13 cellular contexts compared by ENCODE assay signal in genomic region chr2:109282865-109283264, GRCh38.
DNase-seq lines count a peak whose midpoint lies in the region; ATAC-seq and TF ChIP-seq lines count a peak whose summit lies in the region.
"Had no signal": no experiment of that assay in that cellular context is flagged by ENCODE, and none has a peak within 500 bp of the region (broad histone marks: within the 10 kb centered on the region; RNA-seq: fewer than 3 reads in every experiment).

No MANE protein-coding gene starts in this region.

- no peak for TF ChIP-seq POLR2A in body of pancreas (IDR thresholded peaks at IDR 0.05)

- H3K27ac ChIP-seq in body of pancreas: peak overlapping the region in 3 of 4 donors; percentile 48 to 72 (median 52)
- H3K27ac ChIP-seq: 22Rv1, HL-60 had no signal

- 62 to 66% methylated on average over 4 of the region's 4 CpGs for WGBS in body of pancreas, 2 donors

- no peaks in the 10 kb centered on the region for H3K9me3 ChIP-seq in body of pancreas

- no peaks in the 10 kb centered on the region for H3K36me3 ChIP-seq in body of pancreas (replicated peaks in 1 of 2; ENCODE audit: insufficient read depth in 1 of 2, low read depth in 2 of 2)

- H3K27me3 Mint-ChIP-seq in osteocyte (ENCODE audit: unreplicated experiment): no peaks in the 10 kb centered on the region
- H3K27me3 Mint-ChIP-seq in activated naive CD4-positive, alpha-beta T cell treated with anti-CD3 and anti-CD28 coated beads, Interleukin-2, amount 10 ng/mL, durations not matched to agents 7 days and 5 days: peaks cover 38% of the 10 kb centered on the region
- peaks cover 5% of the 10 kb centered on the region for H3K27me3 Mint-ChIP-seq in progenitor cell of endocrine pancreas
- H3K27me3 Mint-ChIP-seq: CD4-positive, CD25-positive, alpha-beta regulatory T cell had no signal

- no peak for ATAC-seq in left ventricle myocardium superior
- ATAC-seq in Right ventricle myocardium superior (ENCODE audit: poor library complexity): no peak
- ATAC-seq in body of pancreas: peak; percentile 69
- no peak for ATAC-seq in GM21360 (IDR thresholded peaks at IDR 0.05; ENCODE audit: unreplicated experiment)
- ATAC-seq: HCT116 had no signal

- peaks cover 86% of the 10 kb centered on the region for H3K4me1 Mint-ChIP-seq in osteocyte (ENCODE audit: unreplicated experiment)
- H3K4me1 Mint-ChIP-seq in activated naive CD4-positive, alpha-beta T cell treated with anti-CD3 and anti-CD28 coated beads, Interleukin-2, amount 10 ng/mL, durations not matched to agents 7 days and 5 days: no peaks in the 10 kb centered on the region
- H3K4me1 Mint-ChIP-seq in progenitor cell of endocrine pancreas (ENCODE audit: low read depth): no peaks in the 10 kb centered on the region

- H3K27ac Mint-ChIP-seq in osteocyte (ENCODE audit: unreplicated experiment) (peak overlapping the region; percentile 71), progenitor cell of endocrine pancreas (no peak overlapping the region)
- H3K27ac Mint-ChIP-seq in activated naive CD4-positive, alpha-beta T cell treated with anti-CD3 and anti-CD28 coated beads, Interleukin-2, amount 10 ng/mL, durations not matched to agents 7 days and 5 days: no peak overlapping the region

- DNase-seq in left ventricle myocardium superior (peak; percentile 19), Right ventricle myocardium superior (no peak), body of pancreas (peak; percentile 33 to 55 (median 48)), osteocyte (ENCODE audit: extremely low spot score, unreplicated experiment) (no peak), progenitor cell of endocrine pancreas (ENCODE audit: low spot score, unreplicated experiment) (no peak)
- DNase-seq in activated naive CD4-positive, alpha-beta T cell treated with anti-CD3 and anti-CD28 coated beads, Interleukin-2, amount 10 ng/mL, durations not matched to agents 7 days and 5 days: no peak
- DNase-seq: CD4-positive, CD25-positive, alpha-beta regulatory T cell; DMS53; GF-D8 had no signal

- H3K9me3 Mint-ChIP-seq in osteocyte (ENCODE audit: unreplicated experiment): no peaks in the 10 kb centered on the region
- no peaks in the 10 kb centered on the region for H3K9me3 Mint-ChIP-seq in activated naive CD4-positive, alpha-beta T cell treated with anti-CD3 and anti-CD28 coated beads, Interleukin-2, amount 10 ng/mL, durations not matched to agents 7 days and 5 days
- H3K9me3 Mint-ChIP-seq in progenitor cell of endocrine pancreas (ENCODE audit: low read depth): no peaks in the 10 kb centered on the region
- H3K9me3 Mint-ChIP-seq: CD4-positive, CD25-positive, alpha-beta regulatory T cell had no signal

- intact Hi-C loops in left ventricle myocardium superior (cut with micrococcal nuclease) (no loop called here), Right ventricle myocardium superior (cut with DNase I) (loop anchor here (10.0 kb wide), 1 partner anchor 212 kb away; no protein-coding TSS in a partner anchor), body of pancreas (cut with DNase I) (no loop called here)

- CTCF ChIA-PET in activated naive CD4-positive, alpha-beta T cell treated with anti-CD3 and anti-CD28 coated beads, Interleukin-2, amount 10 ng/mL, durations not matched to agents 7 days and 5 days (lab: Charles Lee): no interaction called here

- H3K4me3 ChIP-seq in body of pancreas: no peak overlapping the region

- H3K4me3 Mint-ChIP-seq in osteocyte (ENCODE audit: unreplicated experiment): no peak overlapping the region
- no peak overlapping the region for H3K4me3 Mint-ChIP-seq in activated naive CD4-positive, alpha-beta T cell treated with anti-CD3 and anti-CD28 coated beads, Interleukin-2, amount 10 ng/mL, durations not matched to agents 7 days and 5 days
- no peak overlapping the region for H3K4me3 Mint-ChIP-seq in progenitor cell of endocrine pancreas (ENCODE audit: low read depth)
- H3K4me3 Mint-ChIP-seq: CD4-positive, CD25-positive, alpha-beta regulatory T cell had no signal

- peaks cover 26% of the 10 kb centered on the region for H3K4me1 ChIP-seq in body of pancreas

- H3K36me3 Mint-ChIP-seq in osteocyte (ENCODE audit: unreplicated experiment) (peaks cover 2% of the 10 kb centered on the region), progenitor cell of endocrine pancreas (ENCODE audit: insufficient read depth) (no peaks in the 10 kb centered on the region)
- H3K36me3 Mint-ChIP-seq in activated naive CD4-positive, alpha-beta T cell treated with anti-CD3 and anti-CD28 coated beads, Interleukin-2, amount 10 ng/mL, durations not matched to agents 7 days and 5 days: no peaks in the 10 kb centered on the region
- H3K36me3 Mint-ChIP-seq: CD4-positive, CD25-positive, alpha-beta regulatory T cell had no signal

- H3K27me3 ChIP-seq in body of pancreas: no peaks in the 10 kb centered on the region

- TF ChIP-seq CTCF in body of pancreas (IDR thresholded peaks at IDR 0.05): no peak
- no peak for TF ChIP-seq CTCF in osteocyte (IDR thresholded peaks at IDR 0.05)
- TF ChIP-seq CTCF in progenitor cell of endocrine pancreas (IDR thresholded peaks at IDR 0.05; ENCODE audit: unreplicated experiment): no peak

Comparison
In these comparisons a context has a peak if more than half of its experiments do, and no peak if none do; other contexts are left out.
1. DNase-seq: peak in left ventricle myocardium superior (single experiment) and body of pancreas (4 of 4); none in Right ventricle myocardium superior (single experiment), osteocyte (single experiment), activated naive CD4-positive, alpha-beta T cell treated with anti-CD3 and anti-CD28 coated beads, Interleukin-2, amount 10 ng/mL, durations not matched to agents 7 days and 5 days (single experiment) and progenitor cell of endocrine pancreas (single experiment).